In the genomic region with DNA sequence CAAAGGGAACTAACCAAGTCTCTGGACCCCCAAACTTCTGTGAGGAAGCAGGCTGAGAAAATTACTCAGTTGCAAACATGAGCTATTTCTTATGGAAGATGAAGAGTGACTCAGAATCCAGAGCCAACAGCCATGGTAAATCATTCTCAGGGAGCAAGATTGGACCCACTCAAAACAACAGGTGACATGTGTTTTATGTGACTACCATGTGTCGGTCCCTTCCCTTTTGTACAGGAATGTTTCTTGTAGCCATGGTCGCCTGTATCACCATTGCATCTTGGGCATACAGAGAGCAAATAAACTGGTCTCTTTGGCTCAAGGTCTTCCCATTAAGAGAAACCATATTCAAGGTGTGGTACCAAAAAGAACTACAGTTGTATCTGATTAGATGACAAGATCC, we compare ENCODE assay signal across 1 cellular context.
TF ChIP-seq lines count a peak whose summit lies in the region.

No MANE protein-coding gene starts in this region.

TF ChIP-seq in K562, 482 proteins besides CTCF, POLR2A, EP300 and RAD21 (continued from another document):
- TF ChIP-seq, protein P1, sequence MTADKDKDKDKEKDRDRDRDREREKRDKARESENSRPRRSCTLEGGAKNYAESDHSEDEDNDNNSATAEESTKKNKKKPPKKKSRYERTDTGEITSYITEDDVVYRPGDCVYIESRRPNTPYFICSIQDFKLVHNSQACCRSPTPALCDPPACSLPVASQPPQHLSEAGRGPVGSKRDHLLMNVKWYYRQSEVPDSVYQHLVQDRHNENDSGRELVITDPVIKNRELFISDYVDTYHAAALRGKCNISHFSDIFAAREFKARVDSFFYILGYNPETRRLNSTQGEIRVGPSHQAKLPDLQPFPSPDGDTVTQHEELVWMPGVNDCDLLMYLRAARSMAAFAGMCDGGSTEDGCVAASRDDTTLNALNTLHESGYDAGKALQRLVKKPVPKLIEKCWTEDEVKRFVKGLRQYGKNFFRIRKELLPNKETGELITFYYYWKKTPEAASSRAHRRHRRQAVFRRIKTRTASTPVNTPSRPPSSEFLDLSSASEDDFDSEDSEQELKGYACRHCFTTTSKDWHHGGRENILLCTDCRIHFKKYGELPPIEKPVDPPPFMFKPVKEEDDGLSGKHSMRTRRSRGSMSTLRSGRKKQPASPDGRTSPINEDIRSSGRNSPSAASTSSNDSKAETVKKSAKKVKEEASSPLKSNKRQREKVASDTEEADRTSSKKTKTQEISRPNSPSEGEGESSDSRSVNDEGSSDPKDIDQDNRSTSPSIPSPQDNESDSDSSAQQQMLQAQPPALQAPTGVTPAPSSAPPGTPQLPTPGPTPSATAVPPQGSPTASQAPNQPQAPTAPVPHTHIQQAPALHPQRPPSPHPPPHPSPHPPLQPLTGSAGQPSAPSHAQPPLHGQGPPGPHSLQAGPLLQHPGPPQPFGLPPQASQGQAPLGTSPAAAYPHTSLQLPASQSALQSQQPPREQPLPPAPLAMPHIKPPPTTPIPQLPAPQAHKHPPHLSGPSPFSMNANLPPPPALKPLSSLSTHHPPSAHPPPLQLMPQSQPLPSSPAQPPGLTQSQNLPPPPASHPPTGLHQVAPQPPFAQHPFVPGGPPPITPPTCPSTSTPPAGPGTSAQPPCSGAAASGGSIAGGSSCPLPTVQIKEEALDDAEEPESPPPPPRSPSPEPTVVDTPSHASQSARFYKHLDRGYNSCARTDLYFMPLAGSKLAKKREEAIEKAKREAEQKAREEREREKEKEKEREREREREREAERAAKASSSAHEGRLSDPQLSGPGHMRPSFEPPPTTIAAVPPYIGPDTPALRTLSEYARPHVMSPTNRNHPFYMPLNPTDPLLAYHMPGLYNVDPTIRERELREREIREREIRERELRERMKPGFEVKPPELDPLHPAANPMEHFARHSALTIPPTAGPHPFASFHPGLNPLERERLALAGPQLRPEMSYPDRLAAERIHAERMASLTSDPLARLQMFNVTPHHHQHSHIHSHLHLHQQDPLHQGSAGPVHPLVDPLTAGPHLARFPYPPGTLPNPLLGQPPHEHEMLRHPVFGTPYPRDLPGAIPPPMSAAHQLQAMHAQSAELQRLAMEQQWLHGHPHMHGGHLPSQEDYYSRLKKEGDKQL (CRISPR knock-in tag; IDR thresholded peaks at IDR 0.05; ENCODE audit: borderline replicate concordance) = no peak
- no peak for TF ChIP-seq TCF7L2 (IDR thresholded peaks at IDR 0.05; ENCODE audit: low read depth, low read length)
- TF ChIP-seq, protein P2, sequence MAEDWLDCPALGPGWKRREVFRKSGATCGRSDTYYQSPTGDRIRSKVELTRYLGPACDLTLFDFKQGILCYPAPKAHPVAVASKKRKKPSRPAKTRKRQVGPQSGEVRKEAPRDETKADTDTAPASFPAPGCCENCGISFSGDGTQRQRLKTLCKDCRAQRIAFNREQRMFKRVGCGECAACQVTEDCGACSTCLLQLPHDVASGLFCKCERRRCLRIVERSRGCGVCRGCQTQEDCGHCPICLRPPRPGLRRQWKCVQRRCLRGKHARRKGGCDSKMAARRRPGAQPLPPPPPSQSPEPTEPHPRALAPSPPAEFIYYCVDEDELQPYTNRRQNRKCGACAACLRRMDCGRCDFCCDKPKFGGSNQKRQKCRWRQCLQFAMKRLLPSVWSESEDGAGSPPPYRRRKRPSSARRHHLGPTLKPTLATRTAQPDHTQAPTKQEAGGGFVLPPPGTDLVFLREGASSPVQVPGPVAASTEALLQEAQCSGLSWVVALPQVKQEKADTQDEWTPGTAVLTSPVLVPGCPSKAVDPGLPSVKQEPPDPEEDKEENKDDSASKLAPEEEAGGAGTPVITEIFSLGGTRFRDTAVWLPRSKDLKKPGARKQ (CRISPR knock-in tag; IDR thresholded peaks at IDR 0.05) = no peak
